Comparison of ENCODE assay signal across 12 cellular contexts in the genomic region with DNA sequence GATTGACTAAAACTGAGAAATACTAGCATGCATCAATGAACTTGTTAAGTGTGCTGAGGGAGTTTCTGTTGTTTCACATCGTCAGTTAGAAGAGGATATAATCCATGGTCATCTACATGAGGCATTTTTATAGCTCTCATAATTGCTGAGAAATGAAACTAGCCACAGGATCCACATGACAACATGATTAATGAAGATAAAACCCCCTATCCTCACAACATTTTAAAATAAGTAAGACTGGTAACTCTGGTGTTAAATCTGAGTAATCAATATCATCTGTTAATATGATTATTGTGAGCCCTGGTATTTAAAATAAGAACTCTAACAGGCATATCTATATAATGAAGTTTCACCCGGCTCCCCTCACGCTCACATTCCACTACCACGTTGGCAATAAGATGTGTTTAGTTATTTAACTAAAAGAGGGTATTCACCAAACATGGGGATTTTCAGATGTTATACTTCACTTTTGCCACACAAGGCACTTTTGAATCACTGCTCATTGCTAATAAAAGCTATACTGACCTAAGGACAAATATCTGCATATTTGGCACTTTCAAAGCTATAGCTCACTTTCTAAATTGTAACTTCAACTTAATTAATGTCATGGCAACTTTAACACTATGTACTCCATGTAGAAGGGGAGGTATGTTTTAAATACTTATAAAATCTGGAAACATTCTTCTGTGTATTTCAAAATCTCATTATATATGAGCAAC.
DNase-seq lines count a peak whose midpoint lies in the region; ATAC-seq and TF ChIP-seq lines count a peak whose summit lies in the region.
"Had no signal": no experiment of that assay in that cellular context is flagged by ENCODE, and none has a peak within 500 bp of the region (broad histone marks: within the 10 kb centered on the region; RNA-seq: fewer than 3 reads in every experiment).

No MANE protein-coding gene starts in this region.

- no peak overlapping the region for H3K4me3 ChIP-seq in GM12865 (ENCODE audit: low read depth, low read length)

- H3K27ac ChIP-seq in layer of hippocampus (ENCODE audit: low read depth, low read length): peak overlapping the region; percentile 30

- ATAC-seq in GM21528 (IDR thresholded peaks at IDR 0.05; ENCODE audit: low FRiP score, unreplicated experiment) (peak; percentile 68), HG03457 (IDR thresholded peaks at IDR 0.05; ENCODE audit: unreplicated experiment) (peak; percentile 74)

- TF ChIP-seq CTCF in GM12865 (IDR thresholded peaks at IDR 0.05; ENCODE audit: insufficient read depth, low read depth, low read length, missing control alignments): no peak

- DNase-seq in GM12865 (ENCODE audit: low read depth): peak; percentile 56
- no peak for DNase-seq in NCI-H146 (lab: John Stamatoyannopoulos, UW)
- no peak for DNase-seq in inferior parietal cortex (ENCODE audit: extremely low spot score)
- no peak for DNase-seq in activated CD4-positive, alpha-beta T cell treated with anti-CD3 and anti-CD28 coated beads for 4 hours
- no peak for DNase-seq in NCI-H1105 (lab: John Stamatoyannopoulos, UW)
- DNase-seq: activated CD8-positive, alpha-beta memory T cell treated with anti-CD3 and anti-CD28 coated beads, Interleukin-2, amount 50 U/mL, for 48 hours; EL; KG1; T-helper 9 cell had no signal

- H3K27me3 ChIP-seq in layer of hippocampus (ENCODE audit: control insufficient read depth, insufficient read depth, low read length): no peaks in the 10 kb centered on the region
